ENCODE assay signal across 8 cellular contexts in the genomic region with DNA sequence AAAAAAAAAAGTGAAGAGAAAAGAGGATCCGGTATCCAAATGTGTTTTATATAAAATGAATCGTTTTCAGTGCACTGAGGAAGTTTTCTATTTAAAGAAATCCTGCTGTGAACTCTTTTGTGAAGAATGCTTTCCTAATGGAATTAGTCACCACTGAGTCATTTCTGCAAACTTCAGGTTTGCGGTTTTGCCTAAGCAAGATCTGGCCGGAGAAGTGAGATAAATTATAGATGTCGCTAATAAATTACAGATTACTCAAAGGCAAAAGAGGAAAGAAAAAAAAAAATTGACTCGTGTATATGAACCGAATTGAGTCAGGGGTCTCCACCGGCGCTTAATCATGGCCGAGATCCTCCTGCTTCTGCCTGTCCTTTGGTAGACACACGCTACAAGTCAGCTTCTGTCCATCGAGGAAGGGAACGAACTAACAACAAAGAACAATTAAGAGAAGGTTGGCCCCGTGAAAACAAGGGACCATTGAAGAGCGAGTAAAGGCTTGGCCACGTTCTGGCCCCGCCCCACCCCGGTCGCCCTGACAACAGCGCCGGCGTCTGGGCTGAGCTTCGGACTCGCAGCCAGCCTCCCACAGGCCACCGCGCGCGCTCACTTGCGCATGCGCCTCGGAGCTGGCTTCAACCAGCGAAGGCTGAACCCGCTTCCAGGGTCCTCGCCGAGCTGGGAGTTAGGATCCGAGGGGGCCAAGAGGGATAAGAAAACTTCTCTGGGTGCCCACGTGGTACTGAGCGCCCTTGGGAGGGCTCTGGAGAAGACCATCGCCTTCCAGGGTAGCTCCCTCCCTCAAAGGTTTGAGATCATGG. TPM values are rescaled to one million over a fixed set of nuclear protein-coding genes. Genes with fewer than 3 reads are reported as not detected.
DNase-seq lines count a peak whose midpoint lies in the region; ATAC-seq and TF ChIP-seq lines count a peak whose summit lies in the region.

No MANE protein-coding gene starts in this region.

- H3K27ac Mint-ChIP-seq in T-helper 1 cell treated with Interleukin-12 subunit alpha and Interleukin-12 subunit beta and Interleukin-4 antibody, amounts not matched to agents 30 μg/mL and 1 μg/mL, for 36 hours: peak overlapping the region; percentile 89
- H3K27ac Mint-ChIP-seq in progenitor cell of endocrine pancreas: peak overlapping the region; percentile 99

- peaks cover 6% of the 10 kb centered on the region for H3K4me1 Mint-ChIP-seq in T-helper 1 cell treated with Interleukin-12 subunit alpha and Interleukin-12 subunit beta and Interleukin-4 antibody, amounts not matched to agents 30 μg/mL and 1 μg/mL, for 36 hours (ENCODE audit: low read depth)
- peaks cover 7% of the 10 kb centered on the region for H3K4me1 Mint-ChIP-seq in progenitor cell of endocrine pancreas (ENCODE audit: low read depth)

- H3K4me3 Mint-ChIP-seq in T-helper 1 cell treated with Interleukin-12 subunit alpha and Interleukin-12 subunit beta and Interleukin-4 antibody, amounts not matched to agents 30 μg/mL and 1 μg/mL, for 36 hours: peak overlapping the region; percentile 87
- peak overlapping the region; percentile 68 for H3K4me3 Mint-ChIP-seq in progenitor cell of endocrine pancreas (ENCODE audit: low read depth)

- TF ChIP-seq CTCF in GM13976 (IDR thresholded peaks at IDR 0.05; ENCODE audit: borderline replicate concordance, control extremely low read depth, extremely low read depth, insufficient read depth, missing control alignments): no peak
- no peak for TF ChIP-seq CTCF in progenitor cell of endocrine pancreas (IDR thresholded peaks at IDR 0.05; ENCODE audit: unreplicated experiment)

- peak; percentile 94 for ATAC-seq in HG02870 (IDR thresholded peaks at IDR 0.05; ENCODE audit: unreplicated experiment)
- peak; percentile 100 for ATAC-seq in left ventricle myocardium superior

- no peaks in the 10 kb centered on the region for H3K27me3 Mint-ChIP-seq in T-helper 1 cell treated with Interleukin-12 subunit alpha and Interleukin-12 subunit beta and Interleukin-4 antibody, amounts not matched to agents 30 μg/mL and 1 μg/mL, for 36 hours (ENCODE audit: low read depth)
- no peaks in the 10 kb centered on the region for H3K27me3 Mint-ChIP-seq in progenitor cell of endocrine pancreas

- H3K9me3 Mint-ChIP-seq in T-helper 1 cell treated with Interleukin-12 subunit alpha and Interleukin-12 subunit beta and Interleukin-4 antibody, amounts not matched to agents 30 μg/mL and 1 μg/mL, for 36 hours: no peaks in the 10 kb centered on the region
- no peaks in the 10 kb centered on the region for H3K9me3 Mint-ChIP-seq in progenitor cell of endocrine pancreas (ENCODE audit: low read depth)

- H3K27ac ChIP-seq in angular gyrus (ENCODE audit: low read depth, low read length): peak overlapping the region; percentile 91

- no peaks in the 10 kb centered on the region for H3K36me3 Mint-ChIP-seq in T-helper 1 cell treated with Interleukin-12 subunit alpha and Interleukin-12 subunit beta and Interleukin-4 antibody, amounts not matched to agents 30 μg/mL and 1 μg/mL, for 36 hours (ENCODE audit: low read depth)
- peaks cover 2% of the 10 kb centered on the region for H3K36me3 Mint-ChIP-seq in progenitor cell of endocrine pancreas (ENCODE audit: insufficient read depth)

- intact Hi-C loops in left ventricle myocardium superior (cut with micrococcal nuclease): no loop called here

- in situ Hi-C loops in GM13976 (cut with MboI; ENCODE audit: low sequenced_read_pairs, unreplicated experiment): no loop called here

- DNase-seq in GM13976 (ENCODE audit: low spot score) (peak; percentile 99), NCI-H1694 (lab: John Stamatoyannopoulos, UW) (peak; percentile 71), left ventricle myocardium superior (peak; percentile 98), progenitor cell of endocrine pancreas (ENCODE audit: low spot score, unreplicated experiment) (peak; percentile 92), ureter (ENCODE audit: low spot score) (peak; percentile 94)

RNA-seq across cellular contexts. Expression of gene MRI1, which starts 33.0 kb away (rescaled TPM):
- total RNA-seq in left ventricle myocardium superior (13.7 TPM), progenitor cell of endocrine pancreas (20.3 and 23.0 TPM in 2 replicates), ureter (50.7 TPM)

RNA-seq across cellular contexts. Expression of gene C19orf53, which starts 42.9 kb away (rescaled TPM):
- total RNA-seq in left ventricle myocardium superior (91.1 TPM), progenitor cell of endocrine pancreas (78.4 and 90.1 TPM in 2 replicates), ureter (78.2 TPM)

Comparison
In these comparisons a context has a peak if more than half of its experiments do, and no peak if none do; other contexts are left out.
1. Peak in every context shown above with its lines: DNase-seq, ATAC-seq and H3K27ac ChIP-seq.